In genomic region chr12:45988259-45988658, GRCh38 we compare ENCODE assay signal across 8 cellular contexts. TPM values are rescaled to one million over a fixed set of nuclear protein-coding genes. Genes with fewer than 3 reads are reported as not detected.
A peak's percentile ranks its signal among the peaks of the same experiment; 100 is the strongest.
DNase-seq lines count a peak whose midpoint lies in the region; ATAC-seq and TF ChIP-seq lines count a peak whose summit lies in the region.

No MANE protein-coding gene starts in this region.

- H3K4me3 Mint-ChIP-seq in CD14-positive monocyte: peak overlapping the region; percentile 16 to 96

- H3K27ac Mint-ChIP-seq in CD14-positive monocyte: peak overlapping the region in 6 of 7 donors; percentile 91 to 98 (median 95)

- H3K9me3 ChIP-seq in muscle layer of duodenum (ENCODE audit: control insufficient read depth in 1 of 2, low read length in 2 of 2): no peaks in the 10 kb centered on the region

- TF ChIP-seq CTCF in CD14-positive monocyte (IDR thresholded peaks at IDR 0.05) (no peak), HL-60 (IDR thresholded peaks at IDR 0.05; ENCODE audit: insufficient read depth, low read length) (no peak)

- in situ Hi-C loops in KBM-7 (cut with MboI; ENCODE audit: low pct_unique_long_range_greater_than_20kb, low sequenced_read_pairs): no loop called here

- DNase-seq in CD14-positive monocyte (ENCODE audit: low spot score): no peak
- DNase-seq in HL-60 (ENCODE audit: low read depth in 1 of 2, low spot score in 1 of 2): no peak
- DNase-seq in amniotic epithelial cell (ENCODE audit: low read depth): peak; percentile 43
- DNase-seq in KBM-7: no peak
- DNase-seq in activated gamma-delta T cell treated with Interleukin-2 at 50 U/mL for 16 hours: no peak
- DNase-seq in epidermal melanocyte (ENCODE audit: insufficient read length, low spot score): no peak

- peaks cover 22 to 29% of the 10 kb centered on the region in 2 donors for H3K36me3 Mint-ChIP-seq in CD14-positive monocyte

- peak overlapping the region; percentile 69 for H3K4me3 ChIP-seq in HL-60 (replicated peaks; ENCODE audit: insufficient read depth, low read length)
- H3K4me3 ChIP-seq in muscle layer of duodenum (ENCODE audit: low read depth in 1 of 2, low read length in 2 of 2): peak overlapping the region; percentile 65 to 86

- no peak for ATAC-seq in HG03108 (IDR thresholded peaks at IDR 0.05; ENCODE audit: unreplicated experiment)

- peaks cover 0 to 5% of the 10 kb centered on the region in 2 donors for H3K36me3 ChIP-seq in muscle layer of duodenum (ENCODE audit: control insufficient read depth in 1 of 2, insufficient read depth in 2 of 2, low read length in 2 of 2)

- no peaks in the 10 kb centered on the region for H3K27me3 ChIP-seq in HL-60 (ENCODE audit: insufficient read depth, poor library complexity, severe bottlenecking)
- no peaks in the 10 kb centered on the region for H3K27me3 ChIP-seq in muscle layer of duodenum (ENCODE audit: low read depth, low read length)

- peaks cover 17 to 55% of the 10 kb centered on the region in 2 donors for H3K4me1 ChIP-seq in muscle layer of duodenum (ENCODE audit: control insufficient read depth in 1 of 2, insufficient read depth in 2 of 2, low read length in 2 of 2)

- intact Hi-C loops in CD14-positive monocyte (cut with micrococcal nuclease): loop anchor here in 1 of 2 donors (10.0 kb wide), 1 partner anchor 237 kb away; no protein-coding TSS in a partner anchor

- H3K4me1 Mint-ChIP-seq in CD14-positive monocyte: peaks cover 61% of the 10 kb centered on the region

- H3K9me3 Mint-ChIP-seq in CD14-positive monocyte: peaks cover 0 to 4% (median 0%) of the 10 kb centered on the region in 7 donors

- peaks cover 0 to 1% (median 0%) of the 10 kb centered on the region in 3 donors for H3K27me3 Mint-ChIP-seq in CD14-positive monocyte (ENCODE audit: low read depth in 3 of 3)

- H3K27ac ChIP-seq in HL-60 (replicated peaks) (peak overlapping the region; percentile 100), muscle layer of duodenum (ENCODE audit: low read length) (peak overlapping the region; percentile 17)

RNA-seq across cellular contexts. Expression of gene SCAF11, which starts 2.1 kb away (rescaled TPM):
- 10 to 100 TPM; 32.6 to 73.4 TPM for polyA plus RNA-seq in CD14-positive monocyte
